Comparison of ENCODE assay signal across 13 cellular contexts in the genomic region with DNA sequence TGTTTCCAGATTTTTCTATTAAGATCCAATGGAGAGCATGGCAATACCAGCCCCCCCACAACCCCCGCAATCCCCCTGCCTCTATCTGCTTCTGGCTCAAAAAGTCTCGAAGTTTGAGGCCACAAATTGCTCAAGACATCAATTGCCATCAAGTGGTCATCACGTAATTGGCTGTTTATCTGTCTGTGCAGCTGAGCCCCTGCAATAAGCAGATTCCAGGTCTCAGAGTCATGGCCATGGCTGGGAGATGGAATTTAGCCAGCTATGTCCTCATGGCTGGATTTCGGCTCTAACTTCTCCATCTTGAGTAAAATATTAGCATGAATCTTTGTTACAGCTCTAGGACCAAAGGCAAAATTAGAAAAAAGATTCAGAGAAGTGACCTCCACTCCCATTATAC. TPM values are rescaled to one million over a fixed set of nuclear protein-coding genes. Genes with fewer than 3 reads are reported as not detected.
DNase-seq lines count a peak whose midpoint lies in the region; ATAC-seq and TF ChIP-seq lines count a peak whose summit lies in the region.
"Had no signal": no experiment of that assay in that cellular context is flagged by ENCODE, and none has a peak within 500 bp of the region (broad histone marks: within the 10 kb centered on the region; RNA-seq: fewer than 3 reads in every experiment).

No MANE protein-coding gene starts in this region.

- H3K9me3 ChIP-seq in MG63 = no peaks in the 10 kb centered on the region
- H3K9me3 ChIP-seq in sigmoid colon = peaks cover 0 to 3% (median 0%) of the 10 kb centered on the region in 4 donors
- no peaks in the 10 kb centered on the region for H3K9me3 ChIP-seq in right lobe of liver
- H3K9me3 ChIP-seq: mucosa of descending colon had no signal

- TF ChIP-seq POLR2A in sigmoid colon (IDR thresholded peaks at IDR 0.05) = no peak
- TF ChIP-seq POLR2A in right lobe of liver (IDR thresholded peaks at IDR 0.05) = no peak

- DNase-seq in BJ (ENCODE audit: low read depth) = peak; percentile 76
- peak; percentile 40 for DNase-seq in MG63
- DNase-seq in fibroblast of mammary gland (ENCODE audit: low read depth) = peak; percentile 95
- DNase-seq in sigmoid colon = peak; percentile 64
- DNase-seq in putamen (ENCODE audit: low spot score) = no peak
- DNase-seq in right lobe of liver = no peak
- DNase-seq in activated CD4-positive, CD25-positive, alpha-beta regulatory T cell (lab: John Stamatoyannopoulos, UW) = no peak
- DNase-seq: activated naive CD4-positive, alpha-beta T cell treated with anti-CD3 and anti-CD28 coated beads for 36 hours; CD4-positive, CD25-positive, alpha-beta regulatory T cell; H7 had no signal

- H3K4me1 ChIP-seq in sigmoid colon = peaks cover 0 to 9% (median 7%) of the 10 kb centered on the region in 4 donors
- no peaks in the 10 kb centered on the region for H3K4me1 ChIP-seq in right lobe of liver

- POLR2A ChIA-PET in BJ (lab: Charles Lee) = interaction anchor here (0.7 kb wide), 1 partner anchor 90 kb away, joined by 4 read pairs; no protein-coding TSS in a partner anchor

- no peak for TF ChIP-seq EP300 in sigmoid colon (IDR thresholded peaks at IDR 0.05)

- CTCF ChIA-PET in BJ (lab: Yijun Ruan, JAX) = interaction anchor here (0.8 to 3.6 kb wide), 29 partner anchors 10 to 447 kb away, joined by 3 to 42 read pairs (median 4); no protein-coding TSS in a partner anchor

- ATAC-seq in right lobe of liver (no peak), esophagus mucosa (no peak)
- ATAC-seq: mucosa of descending colon had no signal

- no peaks in the 10 kb centered on the region for H3K36me3 ChIP-seq in BJ (ENCODE audit: control insufficient read depth, insufficient read depth, low read length)
- no peaks in the 10 kb centered on the region for H3K36me3 ChIP-seq in MG63
- no peaks in the 10 kb centered on the region for H3K36me3 ChIP-seq in sigmoid colon
- H3K36me3 ChIP-seq in right lobe of liver = no peaks in the 10 kb centered on the region

- H3K27me3 ChIP-seq in BJ (ENCODE audit: control insufficient read depth, insufficient read depth, low read length) = no peaks in the 10 kb centered on the region
- no peaks in the 10 kb centered on the region for H3K27me3 ChIP-seq in MG63
- H3K27me3 ChIP-seq in sigmoid colon = no peaks in the 10 kb centered on the region
- H3K27me3 ChIP-seq in right lobe of liver = no peaks in the 10 kb centered on the region

- intact Hi-C loops in sigmoid colon (cut with DNase I) (no loop called here), right lobe of liver (cut with DNase I) (loop anchor here (5.0 to 10.0 kb wide), 2 partner anchors 187 to 190 kb away; no protein-coding TSS in a partner anchor)

- H3K27ac ChIP-seq in sigmoid colon (no peak overlapping the region), right lobe of liver (no peak overlapping the region)
- H3K27ac ChIP-seq: epithelial cell of prostate had no signal

- no peak for TF ChIP-seq CTCF in BJ (IDR thresholded peaks at IDR 0.05; ENCODE audit: insufficient read depth, low read depth, low read length)
- TF ChIP-seq CTCF in fibroblast of mammary gland (conservative IDR thresholded peaks at IDR 0.05; ENCODE audit: control insufficient read depth, insufficient read depth, low read depth, low read length) = no peak
- no peak for TF ChIP-seq CTCF in sigmoid colon (IDR thresholded peaks at IDR 0.05)
- TF ChIP-seq CTCF in right lobe of liver (IDR thresholded peaks at IDR 0.05) = no peak

- H3K4me3 ChIP-seq in BJ (ENCODE audit: low read depth, low read length) = no peak overlapping the region
- H3K4me3 ChIP-seq in MG63 = no peak overlapping the region
- H3K4me3 ChIP-seq in fibroblast of mammary gland (ENCODE audit: control insufficient read depth, low read depth, low read length) = no peak overlapping the region
- no peak overlapping the region for H3K4me3 ChIP-seq in sigmoid colon
- no peak overlapping the region for H3K4me3 ChIP-seq in right lobe of liver
- H3K4me3 ChIP-seq: mucosa of descending colon had no signal

- WGBS in sigmoid colon, 2 donors = 83 to 84% methylated on average over 4 of the region's 4 CpGs
- WGBS in right lobe of liver (ENCODE audit: insufficient coverage, low coverage, low lambda C conversion rate, missing lambda C conversion rate) = 73% methylated on average over 4 of the region's 4 CpGs

RNA-seq across cellular contexts. Expression of gene SSUH2, which starts 22.7 kb away (rescaled TPM):
- polyA plus RNA-seq in BJ (2011; rRNA removed) (0.25 and 0.26 TPM in 2 replicates), sigmoid colon (1 to 10 TPM in 2 of 3 donors, under 1 TPM in 1; 0.95 to 4.4 (median 2.4) TPM)
- 0.33 TPM in 1 of 2 replicates, not detected in the other for polyA minus RNA-seq in BJ (2011; rRNA and poly(A)+ RNA removed)
- total RNA-seq in MG63 (2014; rRNA removed; shearing (Covaris generic); ENCODE audit: low replicate concordance) = not detected in 2 replicates
- total RNA-seq in sigmoid colon (under 1 TPM in 2 of 4 donors, not detected in 2; 0.16 to 0.55 TPM), right lobe of liver (1 to 10 TPM in 4 of 6 experiments, under 1 TPM in 1, not detected in 1; 0.09 to 2.0 (median 1.1) TPM), esophagus mucosa (0.36 TPM)
- total RNA-seq: CD4-positive, CD25-positive, alpha-beta regulatory T cell had no signal
- polyA plus RNA-seq: CD4-positive, CD25-positive, alpha-beta regulatory T cell had no signal

Comparison
In these comparisons a context has a peak if more than half of its experiments do, and no peak if none do; other contexts are left out.
1. DNase-seq: peak in BJ (single experiment), MG63 (single experiment), fibroblast of mammary gland (single experiment) and sigmoid colon (single experiment); none in putamen (single experiment), right lobe of liver (0 of 3) and activated CD4-positive, CD25-positive, alpha-beta regulatory T cell (0 of 4).